In genomic region chr10:69655868-69656555, GRCh38 we compare ENCODE assay signal across 19 cellular contexts. TPM values are rescaled to one million over a fixed set of nuclear protein-coding genes. Genes with fewer than 3 reads are reported as not detected.
DNase-seq lines count a peak whose midpoint lies in the region; ATAC-seq and TF ChIP-seq lines count a peak whose summit lies in the region.
"Had no signal": no experiment of that assay in that cellular context is flagged by ENCODE, and none has a peak within 500 bp of the region (broad histone marks: within the 10 kb centered on the region; RNA-seq: fewer than 3 reads in every experiment).

No MANE protein-coding gene starts in this region.

- no peaks in the 10 kb centered on the region for H3K9me3 Mint-ChIP-seq in endodermal cell
- no peaks in the 10 kb centered on the region for H3K9me3 Mint-ChIP-seq in progenitor cell of endocrine pancreas (ENCODE audit: low read depth)
- peaks cover 2% of the 10 kb centered on the region for H3K9me3 Mint-ChIP-seq in activated naive CD8-positive, alpha-beta T cell treated with anti-CD3 and anti-CD28 coated beads for 36 hours
- no peaks in the 10 kb centered on the region for H3K9me3 Mint-ChIP-seq in activated T-helper 17 cell treated with anti-CD3 and anti-CD28 coated beads, Interleukin-2, amount 50 U/mL, for 72 hours

- peak overlapping the region; percentile 66 for H2BK12ac ChIP-seq in neuronal stem cell (ENCODE audit: low read length)

- H3K27me3 ChIP-seq in BLaER1 treated with 17β-estradiol and CSF1 and Interleukin-3, amounts not matched to agents 10 nM and 100 nM: peaks cover 0 to 5% (median 0%) of the 10 kb centered on the region in 11 experiments; a peak in 1 of 22 replicates
- H3K27me3 ChIP-seq in HUES64 (ENCODE audit: insufficient read depth, low read length): no peaks in the 10 kb centered on the region
- no peaks in the 10 kb centered on the region for H3K27me3 ChIP-seq in endodermal cell (ENCODE audit: control insufficient read depth, insufficient read depth, low read length, poor library complexity, severe bottlenecking)
- peaks cover 0 to 35% (median 0%) of the 10 kb centered on the region in 3 experiments for H3K27me3 ChIP-seq in neuronal stem cell (ENCODE audit: control insufficient read depth in 3 of 3, insufficient read depth in 3 of 3, low read depth in 1 of 3, low read length in 3 of 3)

- H2BK5ac ChIP-seq in neuronal stem cell (ENCODE audit: low read length): no peak overlapping the region

- no peak overlapping the region for H3K27ac ChIP-seq in BLaER1 treated with 17β-estradiol and CSF1 and Interleukin-3, amounts not matched to agents 10 nM and 100 nM
- H3K27ac ChIP-seq in HUES64 (ENCODE audit: low read depth, low read length) (peak overlapping the region; percentile 45; the same call in 1 of the 2 replicates), endodermal cell (ENCODE audit: low read depth, low read length) (no peak overlapping the region), neuronal stem cell (replicated peaks; ENCODE audit: low read length) (no peak overlapping the region)
- H3K27ac ChIP-seq: HL-60 had no signal

- H3K36me3 Mint-ChIP-seq in endodermal cell (ENCODE audit: low read depth) (no peaks in the 10 kb centered on the region), progenitor cell of endocrine pancreas (ENCODE audit: insufficient read depth) (no peaks in the 10 kb centered on the region)
- no peaks in the 10 kb centered on the region for H3K36me3 Mint-ChIP-seq in activated naive CD8-positive, alpha-beta T cell treated with anti-CD3 and anti-CD28 coated beads for 36 hours
- no peaks in the 10 kb centered on the region for H3K36me3 Mint-ChIP-seq in activated T-helper 17 cell treated with anti-CD3 and anti-CD28 coated beads, Interleukin-2, amount 50 U/mL, for 72 hours (ENCODE audit: low read depth)

- peak overlapping the region; percentile 97 for H2BK15ac ChIP-seq in neuronal stem cell (ENCODE audit: low read length)

- no peak for ATAC-seq in activated T-helper 17 cell treated with anti-CD3 and anti-CD28 coated beads, Interleukin-2, amount 50 U/mL, for 72 hours (replicated peaks)
- ATAC-seq: GM12878, Panc1, Right ventricle myocardium inferior had no signal

- peaks cover 17 to 23% (median 20%) of the 10 kb centered on the region in 11 experiments for H3K9me3 ChIP-seq in BLaER1 treated with 17β-estradiol and CSF1 and Interleukin-3, amounts not matched to agents 10 nM and 100 nM (replicated peaks in 1 of 11)
- H3K9me3 ChIP-seq in HUES64 (ENCODE audit: insufficient read depth, low read depth, low read length): no peaks in the 10 kb centered on the region
- no peaks in the 10 kb centered on the region for H3K9me3 ChIP-seq in endodermal cell (ENCODE audit: control insufficient read depth, low read length)
- no peaks in the 10 kb centered on the region for H3K9me3 ChIP-seq in neuronal stem cell (replicated peaks in 1 of 2; ENCODE audit: control insufficient read depth in 2 of 2, insufficient read depth in 1 of 2, low read depth in 1 of 2, low read length in 2 of 2)

- H3K27me3 Mint-ChIP-seq in endodermal cell (ENCODE audit: insufficient read depth) (peaks cover 15% of the 10 kb centered on the region), progenitor cell of endocrine pancreas (peaks cover 44% of the 10 kb centered on the region)
- H3K27me3 Mint-ChIP-seq in activated naive CD8-positive, alpha-beta T cell treated with anti-CD3 and anti-CD28 coated beads for 36 hours: peaks cover 24% of the 10 kb centered on the region
- peaks cover 21% of the 10 kb centered on the region for H3K27me3 Mint-ChIP-seq in activated T-helper 17 cell treated with anti-CD3 and anti-CD28 coated beads, Interleukin-2, amount 50 U/mL, for 72 hours

- peaks cover 18 to 38% (median 30%) of the 10 kb centered on the region in 10 experiments for H3K4me1 ChIP-seq in BLaER1 treated with 17β-estradiol and CSF1 and Interleukin-3, amounts not matched to agents 10 nM and 100 nM
- peaks cover 20% of the 10 kb centered on the region for H3K4me1 ChIP-seq in HUES64 (ENCODE audit: insufficient read depth, low read length)
- H3K4me1 ChIP-seq in endodermal cell (ENCODE audit: control insufficient read depth, insufficient read depth, low read length): no peaks in the 10 kb centered on the region
- peaks cover 4 to 19% of the 10 kb centered on the region in 2 donors for H3K4me1 ChIP-seq in neuronal stem cell (ENCODE audit: control insufficient read depth in 2 of 2, insufficient read depth in 1 of 2, low read depth in 1 of 2, low read length in 2 of 2)

- H3K36me3 ChIP-seq in BLaER1 treated with 17β-estradiol and CSF1 and Interleukin-3, amounts not matched to agents 10 nM and 100 nM: peaks cover 0 to 5% (median 0%) of the 10 kb centered on the region in 11 experiments; a peak in 1 of 22 replicates
- H3K36me3 ChIP-seq in HUES64 (ENCODE audit: insufficient read depth, low read length): no peaks in the 10 kb centered on the region
- H3K36me3 ChIP-seq in endodermal cell (ENCODE audit: control insufficient read depth, insufficient read depth, low read length): no peaks in the 10 kb centered on the region
- H3K36me3 ChIP-seq in neuronal stem cell (replicated peaks in 1 of 2; ENCODE audit: control insufficient read depth in 2 of 2, insufficient read depth in 2 of 2, low read length in 2 of 2): no peaks in the 10 kb centered on the region

- 48% methylated on average over 11 of the region's 11 CpGs for WGBS in HUES64
- 68 to 78% methylated on average over 4 to 11 of the region's 11 CpGs for WGBS in endodermal cell (ENCODE audit: insufficient coverage in 1 of 2, insufficient read length in 1 of 2), 2 experiments
- WGBS in neuronal stem cell (ENCODE audit: extremely low coverage in 2 of 2, insufficient read length in 2 of 2, insufficient replicate concordance in 1 of 2), 2 donors: no CpG with 5 or more reads among the region's 11 CpGs

- H2AK5ac ChIP-seq in neuronal stem cell (ENCODE audit: low read depth, low read length): peak overlapping the region; percentile 86

- no peaks in the 10 kb centered on the region for H3K79me1 ChIP-seq in neuronal stem cell (ENCODE audit: low read depth, low read length)

- H3K4me3 Mint-ChIP-seq in endodermal cell (no peak overlapping the region), progenitor cell of endocrine pancreas (ENCODE audit: low read depth) (no peak overlapping the region)
- no peak overlapping the region for H3K4me3 Mint-ChIP-seq in activated naive CD8-positive, alpha-beta T cell treated with anti-CD3 and anti-CD28 coated beads for 36 hours
- H3K4me3 Mint-ChIP-seq in activated T-helper 17 cell treated with anti-CD3 and anti-CD28 coated beads, Interleukin-2, amount 50 U/mL, for 72 hours: no peak overlapping the region

- H4K8ac ChIP-seq in neuronal stem cell (ENCODE audit: low read depth, low read length): no peak overlapping the region

- no peak overlapping the region for H3K9ac ChIP-seq in BLaER1 treated with 17β-estradiol and CSF1 and Interleukin-3, amounts not matched to agents 10 nM and 100 nM
- H3K9ac ChIP-seq in HUES64 (ENCODE audit: low read depth, low read length): 0 out of 2 replicates have a peak overlapping the region, but pooled peaks have one; percentile 12
- no peak overlapping the region for H3K9ac ChIP-seq in endodermal cell (ENCODE audit: extremely low read depth, low read length, poor library complexity, severe bottlenecking)
- no peak overlapping the region for H3K9ac ChIP-seq in neuronal stem cell (ENCODE audit: low read depth, low read length, poor library complexity)

- H3K14ac ChIP-seq in neuronal stem cell (ENCODE audit: low read length): no peak overlapping the region

- H3K18ac ChIP-seq in neuronal stem cell (ENCODE audit: low read length): peak overlapping the region; percentile 94

- H3K27ac Mint-ChIP-seq in endodermal cell (peak overlapping the region; percentile 58), progenitor cell of endocrine pancreas (no peak overlapping the region)
- H3K27ac Mint-ChIP-seq in activated naive CD8-positive, alpha-beta T cell treated with anti-CD3 and anti-CD28 coated beads for 36 hours: no peak overlapping the region
- no peak overlapping the region for H3K27ac Mint-ChIP-seq in activated T-helper 17 cell treated with anti-CD3 and anti-CD28 coated beads, Interleukin-2, amount 50 U/mL, for 72 hours

- peak overlapping the region; percentile 37 for H2BK120ac ChIP-seq in neuronal stem cell (ENCODE audit: low read depth, low read length)

- no peak overlapping the region for H2AFZ ChIP-seq in neuronal stem cell (ENCODE audit: low read length)

- peak; percentile 63 for DNase-seq in endodermal cell
- no peak for DNase-seq in neuronal stem cell (ENCODE audit: low spot score)
- no peak for DNase-seq in middle frontal gyrus (ENCODE audit: extremely low spot score, low spot score)
- no peak for DNase-seq in progenitor cell of endocrine pancreas (ENCODE audit: low spot score, unreplicated experiment)
- DNase-seq in activated naive CD8-positive, alpha-beta T cell treated with anti-CD3 and anti-CD28 coated beads for 36 hours: no peak
- DNase-seq: DND-41, GDM1, KG1, NCI-H146, NCI-H2081 treated with DMSO at 0.1 percent for 48 hours, NCI-H510A, NCI-H82 had no signal

- H3K4ac ChIP-seq in neuronal stem cell (ENCODE audit: low read length): peak overlapping the region; percentile 93

- H3K4me3 ChIP-seq in BLaER1 treated with 17β-estradiol and CSF1 and Interleukin-3, amounts not matched to agents 10 nM and 100 nM: no peak overlapping the region
- no peak overlapping the region for H3K4me3 ChIP-seq in HUES64 (ENCODE audit: low read length)
- H3K4me3 ChIP-seq in endodermal cell (ENCODE audit: low read length): no peak overlapping the region
- no peak overlapping the region for H3K4me3 ChIP-seq in neuronal stem cell (ENCODE audit: low read length in 2 of 2)
- H3K4me3 ChIP-seq: GM12878 had no signal

- TF ChIP-seq CTCF in endodermal cell (conservative IDR thresholded peaks at IDR 0.05) (no peak), progenitor cell of endocrine pancreas (IDR thresholded peaks at IDR 0.05; ENCODE audit: unreplicated experiment) (no peak)

- peaks cover 6% of the 10 kb centered on the region for H3K4me1 Mint-ChIP-seq in endodermal cell
- H3K4me1 Mint-ChIP-seq in progenitor cell of endocrine pancreas (ENCODE audit: low read depth): peaks cover 6% of the 10 kb centered on the region
- peaks cover 9% of the 10 kb centered on the region for H3K4me1 Mint-ChIP-seq in activated naive CD8-positive, alpha-beta T cell treated with anti-CD3 and anti-CD28 coated beads for 36 hours
- peaks cover 5% of the 10 kb centered on the region for H3K4me1 Mint-ChIP-seq in activated T-helper 17 cell treated with anti-CD3 and anti-CD28 coated beads, Interleukin-2, amount 50 U/mL, for 72 hours

- H4K91ac ChIP-seq in neuronal stem cell (ENCODE audit: low read depth, low read length, poor library complexity): peak overlapping the region; percentile 66

- H4K20me1 ChIP-seq in BLaER1 treated with 17β-estradiol and CSF1 and Interleukin-3, amounts not matched to agents 10 nM and 100 nM: peaks cover 0 to 7% (median 0%) of the 10 kb centered on the region in 11 experiments; a peak in 2 of 22 replicates

- H3K4me2 ChIP-seq in BLaER1 treated with 17β-estradiol and CSF1 and Interleukin-3, amounts not matched to agents 10 nM and 100 nM: peak overlapping the region in 9 of 11 experiments; percentile 17 to 58 (median 41); a peak in 10 of 22 replicates
- H3K4me2 ChIP-seq in neuronal stem cell (ENCODE audit: insufficient read depth, low read length, poor library complexity, severe bottlenecking): no peak overlapping the region

- no peak overlapping the region for H3K23ac ChIP-seq in neuronal stem cell (ENCODE audit: low read depth, low read length, poor library complexity)

RNA-seq across cellular contexts. Expression of gene FAM241B, which starts 26.0 kb away (rescaled TPM):
- 10.6 TPM for polyA plus RNA-seq in HUES64 (2013, experiment 1 of 2)
- polyA plus RNA-seq in HUES64 (2013, experiment 2 of 2): 14.2 TPM
- 10 to 100 TPM; 27.1 to 42.0 TPM for total RNA-seq in endodermal cell
- 12.0 TPM for polyA plus RNA-seq in endodermal cell (2013, experiment 1 of 2)
- polyA plus RNA-seq in endodermal cell (2013, experiment 2 of 2): 10.8 TPM
- polyA plus RNA-seq in neuronal stem cell (2013, experiment 1 of 2): 21.0 TPM
- polyA plus RNA-seq in neuronal stem cell (2013, experiment 2 of 2): 22.3 TPM
- total RNA-seq in progenitor cell of endocrine pancreas: 42.4 and 44.2 TPM in 2 replicates
- total RNA-seq in activated naive CD8-positive, alpha-beta T cell treated with anti-CD3 and anti-CD28 coated beads for 36 hours: 1 to 10 TPM; 9.9 TPM
- 10 to 100 TPM in 1 of 2 donors, 1 to 10 TPM in 1; 9.4 to 16.0 TPM for total RNA-seq in activated T-helper 17 cell treated with anti-CD3 and anti-CD28 coated beads, Interleukin-2, amount 50 U/mL, for 72 hours
